In the genomic region with DNA sequence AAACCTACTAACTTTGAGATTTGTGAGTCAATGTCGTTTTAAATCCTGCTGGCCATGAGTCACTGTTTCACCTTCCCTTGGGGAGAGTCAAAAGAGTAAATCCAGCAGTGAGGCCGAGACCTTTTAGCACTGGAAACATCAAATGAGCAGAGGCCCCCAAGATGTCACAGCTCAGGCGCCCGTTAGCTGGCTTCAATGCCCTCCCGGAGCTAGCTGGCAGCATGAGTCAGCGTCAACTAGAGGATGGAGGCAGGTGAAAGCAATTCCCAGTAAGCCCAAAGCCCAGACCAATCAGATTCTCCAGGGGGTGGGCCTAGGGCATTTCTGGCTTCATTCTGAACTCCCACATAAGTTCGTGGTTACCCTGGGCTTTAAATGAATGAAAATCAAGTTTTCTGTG, we compare ENCODE assay signal across 20 cellular contexts.
A peak's percentile ranks its signal among the peaks of the same experiment; 100 is the strongest.
DNase-seq lines count a peak whose midpoint lies in the region; ATAC-seq and TF ChIP-seq lines count a peak whose summit lies in the region.
"Had no signal": no experiment of that assay in that cellular context is flagged by ENCODE, and none has a peak within 500 bp of the region (broad histone marks: within the 10 kb centered on the region; RNA-seq: fewer than 3 reads in every experiment).

No MANE protein-coding gene starts in this region.

- H3K27ac ChIP-seq in IMR-90 (ENCODE audit: insufficient read depth, low read length) (no peak overlapping the region), neuronal stem cell (replicated peaks; ENCODE audit: low read length) (no peak overlapping the region)
- H3K27ac ChIP-seq: breast epithelium, C4-2B, HL-60, thoracic aorta had no signal

- CTCF ChIA-PET in IMR-90 (lab: Yijun Ruan, JAX): interaction anchor here (1.6 kb wide), 1 partner anchor 309 kb away, joined by 3 read pairs; no protein-coding TSS in a partner anchor

- TF ChIP-seq CTCF in IMR-90 (conservative IDR thresholded peaks at IDR 0.05; ENCODE audit: low read depth, low read length) (no peak), astrocyte of the spinal cord (IDR thresholded peaks at IDR 0.05; ENCODE audit: low read depth, low read length) (no peak)

- H3K4ac ChIP-seq in IMR-90 (ENCODE audit: low read depth, low read length) (no peak overlapping the region), neuronal stem cell (ENCODE audit: low read length) (no peak overlapping the region)

- H4K91ac ChIP-seq in IMR-90 (ENCODE audit: insufficient read depth, low read depth, low read length) (no peak overlapping the region), neuronal stem cell (ENCODE audit: low read depth, low read length, poor library complexity) (no peak overlapping the region)

- H4K5ac ChIP-seq in IMR-90 (ENCODE audit: low read depth, low read length): no peak overlapping the region

- no peak overlapping the region for H3K23ac ChIP-seq in IMR-90 (ENCODE audit: low read depth, low read length)
- H3K23ac ChIP-seq in neuronal stem cell (ENCODE audit: low read depth, low read length, poor library complexity): no peak overlapping the region

- no TSS peak for BruUV-seq in IMR-90 (replicated peaks; lab: Mats Ljungman, UMichigan)

- H3K14ac ChIP-seq in IMR-90 (replicated peaks; ENCODE audit: low read depth, low read length): no peak overlapping the region
- H3K14ac ChIP-seq in neuronal stem cell (ENCODE audit: low read length): no peak overlapping the region

- H3K18ac ChIP-seq in IMR-90 (ENCODE audit: low read depth, low read length) (no peak overlapping the region), neuronal stem cell (ENCODE audit: low read length) (no peak overlapping the region)

- in situ Hi-C loops in IMR-90 (cut with MboI; ENCODE audit: low sequenced_read_pairs) (no loop called here), astrocyte of the spinal cord (cut with HindIII; ENCODE audit: low sequenced_read_pairs) (no loop called here)

- H3K27me3 ChIP-seq in IMR-90 (ENCODE audit: control insufficient read depth, insufficient read depth, low read length) (no peaks in the 10 kb centered on the region; the same call in 1 of the 2 replicates), neuronal stem cell (ENCODE audit: control insufficient read depth in 3 of 3, insufficient read depth in 3 of 3, low read depth in 1 of 3, low read length in 3 of 3) (peaks cover 0 to 7% (median 0%) of the 10 kb centered on the region in 3 experiments)

- no peak overlapping the region for H2AK9ac ChIP-seq in IMR-90 (replicated peaks; ENCODE audit: low read depth, low read length, poor library complexity)

- ATAC-seq in IMR-90 (ENCODE audit: low read depth): no peak
- ATAC-seq in GM18502 (IDR thresholded peaks at IDR 0.05; ENCODE audit: poor library complexity, unreplicated experiment): no peak
- ATAC-seq in GM21619 (IDR thresholded peaks at IDR 0.05; ENCODE audit: unreplicated experiment): no peak
- ATAC-seq: SK-N-SH treated with all-trans-retinoic acid at 6 μM for 48 hours had no signal

- no peak overlapping the region for H2BK20ac ChIP-seq in IMR-90 (ENCODE audit: low read depth, low read length)

- no peak overlapping the region for H3K56ac ChIP-seq in IMR-90 (ENCODE audit: extremely low read depth, insufficient read depth, low read length)

- dilution Hi-C loops in IMR-90 (cut with HindIII; ENCODE audit: low sequenced_read_pairs, unreplicated experiment): no loop called here

- H3K4me3 ChIP-seq in IMR-90 (ENCODE audit: insufficient read depth, low read depth, low read length) (no peak overlapping the region), astrocyte of the spinal cord (ENCODE audit: low read depth, low read length) (no peak overlapping the region), neuronal stem cell (ENCODE audit: low read length in 2 of 2) (no peak overlapping the region)
- H3K4me3 ChIP-seq: breast epithelium, thoracic aorta had no signal

- H2BK120ac ChIP-seq in IMR-90 (ENCODE audit: low read depth, low read length) (no peak overlapping the region), neuronal stem cell (ENCODE audit: low read depth, low read length) (no peak overlapping the region)

- no peak overlapping the region for H2BK12ac ChIP-seq in neuronal stem cell (ENCODE audit: low read length)

- H2BK5ac ChIP-seq in IMR-90 (ENCODE audit: low read depth, low read length, poor library complexity, severe bottlenecking) (no peak overlapping the region), neuronal stem cell (ENCODE audit: low read length) (no peak overlapping the region)

- DNase-seq in Daoy (ENCODE audit: low read depth) (peak; percentile 57), IMR-90 (peak; percentile 5), astrocyte of the spinal cord (ENCODE audit: low read depth, low spot score) (peak; percentile 7), neuronal stem cell (ENCODE audit: low spot score) (peak; percentile 4), NCI-H1694 (lab: John Stamatoyannopoulos, UW) (no peak)
- DNase-seq: activated CD4-positive, alpha-beta T cell treated with anti-CD3 and anti-CD28 coated beads, Interleukin-2, amount 50 U/mL, for 4 hours; activated T-cell treated with anti-CD3 and anti-CD28 coated beads, Interleukin-2, amount 50 U/mL, for 1 hour; dermis blood vessel endothelial cell; erythroblast; Karpas-422; NCI-H1436 treated with DMSO at 0.1 percent for 48 hours; NCI-H510A; stimulated activated CD4-positive, alpha-beta T cell treated with anti-CD3 and anti-CD28 coated beads, Interleukin-4, amount 100 ng/mL, for 24 hours had no signal

- no peaks in the 10 kb centered on the region for H3K36me3 ChIP-seq in IMR-90 (ENCODE audit: control insufficient read depth, insufficient read depth, low read length)
- no peaks in the 10 kb centered on the region for H3K36me3 ChIP-seq in neuronal stem cell (replicated peaks in 1 of 2; ENCODE audit: control insufficient read depth in 2 of 2, insufficient read depth in 2 of 2, low read length in 2 of 2)
- H3K36me3 ChIP-seq: breast epithelium, thoracic aorta had no signal

- H3K9me3 ChIP-seq in IMR-90 (ENCODE audit: control insufficient read depth, insufficient read depth, low read length): no peaks in the 10 kb centered on the region
- no peaks in the 10 kb centered on the region for H3K9me3 ChIP-seq in neuronal stem cell (replicated peaks in 1 of 2; ENCODE audit: control insufficient read depth in 2 of 2, insufficient read depth in 1 of 2, low read depth in 1 of 2, low read length in 2 of 2)
- H3K9me3 ChIP-seq: breast epithelium, thoracic aorta had no signal

- POLR2A ChIA-PET in IMR-90 (lab: Charles Lee; ENCODE audit: unreplicated experiment): no interaction called here

- H2BK15ac ChIP-seq in IMR-90 (ENCODE audit: low read depth, low read length) (no peak overlapping the region), neuronal stem cell (ENCODE audit: low read length) (no peak overlapping the region)

- H3K4me1 ChIP-seq in IMR-90 (ENCODE audit: control insufficient read depth, insufficient read depth, low read length): peaks cover 2% of the 10 kb centered on the region; the same call in 1 of the 2 replicates
- H3K4me1 ChIP-seq in neuronal stem cell (ENCODE audit: control insufficient read depth in 2 of 2, insufficient read depth in 1 of 2, low read depth in 1 of 2, low read length in 2 of 2): no peaks in the 10 kb centered on the region
- H3K4me1 ChIP-seq: breast epithelium had no signal

- 40% methylated on average over 1 of the region's 7 CpGs; no CpG with 5 or more reads in 1 of the 2 experiments for WGBS in IMR-90 (ENCODE audit: extremely low coverage in 2 of 2, insufficient read length in 1 of 2), 2 experiments
- WGBS in neuronal stem cell (ENCODE audit: extremely low coverage in 2 of 2, insufficient read length in 2 of 2, insufficient replicate concordance in 1 of 2), 2 donors: no CpG with 5 or more reads among the region's 7 CpGs

- H4K8ac ChIP-seq in IMR-90 (ENCODE audit: low read depth in 2 of 2, low read length in 2 of 2) (no peak overlapping the region), neuronal stem cell (ENCODE audit: low read depth, low read length) (no peak overlapping the region)

- no peaks in the 10 kb centered on the region for H4K20me1 ChIP-seq in IMR-90 (ENCODE audit: insufficient read depth, low read length)

- intact Hi-C loops in IMR-90 (cut with micrococcal nuclease): loop anchor here (2.0 to 5.0 kb wide), 2 partner anchors 290 to 309 kb away; no protein-coding TSS in a partner anchor

- H2AFZ ChIP-seq in IMR-90 (replicated peaks; ENCODE audit: low read length, poor library complexity) (no peak overlapping the region), neuronal stem cell (ENCODE audit: low read length) (peak overlapping the region; percentile 80)

- H3K9ac ChIP-seq in IMR-90 (ENCODE audit: low read depth, low read length): no peak overlapping the region
- H3K9ac ChIP-seq in neuronal stem cell (ENCODE audit: low read depth, low read length, poor library complexity): no peak overlapping the region

- TF ChIP-seq POLR2A in IMR-90 (IDR thresholded peaks at IDR 0.05; ENCODE audit: low read depth, low read length): no peak

- H3K79me1 ChIP-seq in IMR-90 (ENCODE audit: low read depth in 1 of 2, low read length in 2 of 2) (no peaks in the 10 kb centered on the region), neuronal stem cell (ENCODE audit: low read depth, low read length) (no peaks in the 10 kb centered on the region)

- H3K4me2 ChIP-seq in IMR-90 (ENCODE audit: low read depth, low read length) (no peak overlapping the region), neuronal stem cell (ENCODE audit: insufficient read depth, low read length, poor library complexity, severe bottlenecking) (no peak overlapping the region)

- H3K9me1 ChIP-seq in IMR-90 (ENCODE audit: insufficient read depth, low read length): no peaks in the 10 kb centered on the region

- no peak for TF ChIP-seq RAD21 in IMR-90 (IDR thresholded peaks at IDR 0.05; ENCODE audit: low read length)

- H2AK5ac ChIP-seq in IMR-90 (ENCODE audit: low read depth, low read length) (no peak overlapping the region), neuronal stem cell (ENCODE audit: low read depth, low read length) (no peak overlapping the region)

TF ChIP-seq in IMR-90, 13 proteins besides CTCF, POLR2A, EP300 and RAD21 (continues in another document):
- no peak for TF ChIP-seq CEBPB (IDR thresholded peaks at IDR 0.05; ENCODE audit: low read depth, low read length)
- TF ChIP-seq BHLHE40 (IDR thresholded peaks at IDR 0.05; ENCODE audit: low read depth, low read length): no peak
- TF ChIP-seq ELK1 (IDR thresholded peaks at IDR 0.05; ENCODE audit: borderline replicate concordance, low read depth, low read length): no peak
- no peak for TF ChIP-seq NFE2L2 (IDR thresholded peaks at IDR 0.05; ENCODE audit: low read depth, low read length)
- TF ChIP-seq SMC3 (IDR thresholded peaks at IDR 0.05; ENCODE audit: low read depth, low read length): no peak
- TF ChIP-seq FOS (IDR thresholded peaks at IDR 0.05; ENCODE audit: low read depth, low read length): no peak
